8 cellular contexts compared by ENCODE assay signal in genomic region chr20:36050436-36051317, GRCh38.
DNase-seq lines count a peak whose midpoint lies in the region; ATAC-seq and TF ChIP-seq lines count a peak whose summit lies in the region.

No MANE protein-coding gene starts in this region.

- peak overlapping the region; percentile 99 for H3K9ac ChIP-seq in KMS-11

- ATAC-seq in GM21723 (IDR thresholded peaks at IDR 0.05; ENCODE audit: unreplicated experiment) (peak; percentile 80), naive B cell (ENCODE audit: low read depth in 2 of 2) (peak; percentile 96 to 97)

- H3K36me3 ChIP-seq in KMS-11 (ENCODE audit: insufficient read depth) (no peaks in the 10 kb centered on the region), Peyer's patch (no peaks in the 10 kb centered on the region)

- H3K27me3 ChIP-seq in KMS-11 (ENCODE audit: insufficient read depth, low read depth) (no peaks in the 10 kb centered on the region), Peyer's patch (no peaks in the 10 kb centered on the region)

- H4K20me1 ChIP-seq in KMS-11 (ENCODE audit: insufficient read depth): peaks cover 19% of the 10 kb centered on the region

- H3K4me1 ChIP-seq in KMS-11 (ENCODE audit: low read depth, poor library complexity, severe bottlenecking) (peaks cover 20% of the 10 kb centered on the region), Peyer's patch (peaks cover 0 to 23% (median 0%) of the 10 kb centered on the region in 4 donors)

- TF ChIP-seq CTCF in KMS-11 (conservative IDR thresholded peaks at IDR 0.05; ENCODE audit: low read depth, low read length) (no peak), Peyer's patch (IDR thresholded peaks at IDR 0.05) (no peak)

- H3K27ac ChIP-seq in KMS-11: peak overlapping the region; percentile 93
- H3K27ac ChIP-seq in Peyer's patch: peak overlapping the region; percentile 93 to 100 (median 96)

- H3K27me3 Mint-ChIP-seq in naive B cell: peaks cover 7 to 17% (median 15%) of the 10 kb centered on the region in 3 donors

- no peak overlapping the region for H3K4me3 ChIP-seq in KMS-11 (IDR thresholded peaks at IDR 0.05; ENCODE audit: insufficient read depth, low read depth, low read length)
- H3K4me3 ChIP-seq in Peyer's patch: peak overlapping the region; percentile 74 to 100 (median 96)

- DNase-seq in DMS153 treated with DMSO at 0.1 percent for 48 hours (lab: John Stamatoyannopoulos, UW; ENCODE audit: unreplicated experiment) (peak; percentile 73), Peyer's patch (peak; percentile 95 to 97 (median 96)), activated T-helper 1 cell treated with Interleukin-2 at 50 U/mL for 16 hours (ENCODE audit: low read depth) (peak; percentile 82), fibroblast of gingiva (ENCODE audit: low read depth) (peak; percentile 86), naive B cell (peak; percentile 83)
- DNase-seq in stimulated activated CD8-positive, alpha-beta memory T cell treated with anti-CD3 and anti-CD28 coated beads, Interleukin-7, amount 100 ng/mL, for 48 hours (ENCODE audit: extremely low read depth in 1 of 2, low read depth in 1 of 2): peak; percentile 85 to 88

- H3K4me2 ChIP-seq in KMS-11: peak overlapping the region; percentile 77

- peak overlapping the region; percentile 74 to 95 (median 92) for H3K4me3 Mint-ChIP-seq in naive B cell

- no peaks in the 10 kb centered on the region for H3K9me3 Mint-ChIP-seq in naive B cell

- H3K36me3 Mint-ChIP-seq in naive B cell: no peaks in the 10 kb centered on the region

- peaks cover 49% of the 10 kb centered on the region for H3K79me2 ChIP-seq in KMS-11 (ENCODE audit: insufficient read depth, low read depth)

- peaks cover 26 to 51% (median 48%) of the 10 kb centered on the region in 3 donors for H3K4me1 Mint-ChIP-seq in naive B cell

- H2AFZ ChIP-seq in KMS-11 (ENCODE audit: low read depth): peak overlapping the region; percentile 84

- peak overlapping the region; percentile 70 to 94 (median 90) for H3K27ac Mint-ChIP-seq in naive B cell

- peak; percentile 98 to 99 for TF ChIP-seq POLR2A in Peyer's patch (IDR thresholded peaks at IDR 0.05)

- H3K9me3 ChIP-seq in Peyer's patch: no peaks in the 10 kb centered on the region
